In the genomic region with DNA sequence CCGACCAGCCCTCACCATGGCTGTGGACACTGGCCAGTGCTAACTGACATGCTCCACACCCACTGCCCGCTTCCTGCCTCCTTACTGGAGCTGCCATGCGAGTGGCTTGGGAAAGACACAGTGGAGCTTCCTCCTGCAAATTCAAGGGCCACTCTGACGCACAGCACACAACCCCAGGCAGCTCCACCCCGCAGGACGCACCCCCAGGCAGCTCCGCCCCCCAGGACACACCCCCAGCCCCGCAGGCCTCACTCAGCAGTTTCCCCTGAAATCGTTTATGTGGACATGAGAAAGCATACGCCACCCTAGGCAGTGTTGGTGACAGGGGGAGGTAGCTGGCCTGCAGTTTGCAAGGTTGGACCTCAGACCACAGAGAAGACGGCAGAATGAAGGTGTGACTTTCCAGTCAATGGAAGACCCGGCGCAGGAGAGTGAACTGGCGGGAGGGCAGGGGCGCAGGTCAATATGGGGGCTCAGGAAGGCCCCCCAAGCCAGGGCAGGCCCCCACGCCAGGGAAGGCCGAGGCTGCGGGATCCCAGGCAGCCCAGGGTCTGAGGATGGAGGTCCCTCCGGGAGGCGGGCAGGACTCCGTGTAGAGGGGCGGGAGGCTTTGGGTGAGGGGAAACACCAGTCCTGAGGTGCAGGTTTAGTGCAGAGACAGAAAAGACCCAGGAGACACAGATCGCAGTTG, we compare ENCODE assay signal across 9 cellular contexts. TPM values are rescaled to one million over a fixed set of nuclear protein-coding genes. Genes with fewer than 3 reads are reported as not detected.
DNase-seq lines count a peak whose midpoint lies in the region; ATAC-seq, FAIRE-seq and TF ChIP-seq lines count a peak whose summit lies in the region.
"Had no signal": no experiment of that assay in that cellular context is flagged by ENCODE, and none has a peak within 500 bp of the region (broad histone marks: within the 10 kb centered on the region; RNA-seq: fewer than 3 reads in every experiment).

No MANE protein-coding gene starts in this region.

- TF ChIP-seq CTCF in GM13976 (IDR thresholded peaks at IDR 0.05; ENCODE audit: borderline replicate concordance, control extremely low read depth, extremely low read depth, insufficient read depth, missing control alignments) (no peak), GM12878 (IDR thresholded peaks at IDR 0.05 in 2 of 3, conservative IDR thresholded peaks at IDR 0.05 in 1 of 3; ENCODE audit: control insufficient read depth in 2 of 3, extremely low read depth in 1 of 3, insufficient read depth in 1 of 3, low read depth in 3 of 3, low read length in 3 of 3) (no peak), neutrophil (IDR thresholded peaks at IDR 0.05) (peak; percentile 43), esophagus muscularis mucosa (IDR thresholded peaks at IDR 0.05) (no peak)

- RAD21 ChIA-PET in GM12878 (lab: Charles Lee; ENCODE audit: unreplicated experiment): interaction anchor here (1.0 to 3.2 kb wide), 5 partner anchors 11 to 34 kb away, joined by 5 to 36 read pairs (median 8); no protein-coding TSS in a partner anchor

- in situ Hi-C loops in GM13976 (cut with MboI; ENCODE audit: low sequenced_read_pairs, unreplicated experiment): no loop called here
- in situ Hi-C loops in GM12878 (cut with MboI): no loop called here

- peaks cover 65% of the 10 kb centered on the region for H3K79me2 ChIP-seq in GM12878 (ENCODE audit: control insufficient read depth, insufficient read depth, low read length)

- intact Hi-C loops in GM12878 (cut with micrococcal nuclease; ENCODE audit: unreplicated experiment): loop anchor here (2.0 kb wide), 1 partner anchor 21 kb away; the partner anchor contains the start of gene LPCAT1
- intact Hi-C loops in esophagus muscularis mucosa (cut with DNase I): no loop called here

- DNase-seq in GM13976 (ENCODE audit: low spot score) (peak; percentile 84), GM12878 (ENCODE audit: low read depth, low spot score) (no peak), cortex of kidney (lab: John Stamatoyannopoulos, UW) (no peak), esophagus muscularis mucosa (ENCODE audit: extremely low spot score) (no peak)
- peak; percentile 37 for DNase-seq in Jurkat, Clone E6-1 (ENCODE audit: low read depth, low spot score)
- DNase-seq: KG1 had no signal

- H4K20me1 ChIP-seq in GM12878 (ENCODE audit: control insufficient read depth, insufficient read depth): no peaks in the 10 kb centered on the region

- no peak overlapping the region for H2AFZ ChIP-seq in GM12878 (ENCODE audit: control insufficient read depth, low read depth, low read length)

- peak overlapping the region; percentile 35; the same call in 1 of the 2 replicates for H3K4me2 ChIP-seq in GM12878 (ENCODE audit: control insufficient read depth, insufficient read depth)

- H3K4me1 ChIP-seq in GM12878 (ENCODE audit: control insufficient read depth, insufficient read depth, low read length): peaks cover 93% of the 10 kb centered on the region
- peaks cover 90 to 98% of the 10 kb centered on the region in 2 experiments for H3K4me1 ChIP-seq in neutrophil (ENCODE audit: control insufficient read depth in 1 of 2, insufficient read depth in 1 of 2, low read depth in 1 of 2, low read length in 1 of 2)
- peaks cover 16 to 47% (median 43%) of the 10 kb centered on the region in 4 donors for H3K4me1 ChIP-seq in esophagus muscularis mucosa

- BruUV-seq in GM12878 (replicated peaks; lab: Mats Ljungman, UMichigan): no TSS peak

- CTCF ChIA-PET in GM12878 (lab: Yijun Ruan, JAX): interaction anchor here (1.5 to 3.5 kb wide), 5 partner anchors 12 to 158 kb away, joined by 4 to 37 read pairs (median 7); partner anchors contain the start of gene CLPTM1L

- H3K36me3 ChIP-seq in GM12878 (ENCODE audit: control insufficient read depth in 2 of 2, insufficient read depth in 2 of 2, low read length in 1 of 2) (peaks cover 6 to 30% of the 10 kb centered on the region in 2 experiments), neutrophil (peaks cover 26% of the 10 kb centered on the region), esophagus muscularis mucosa (peaks cover 0 to 7% (median under 1%) of the 10 kb centered on the region in 4 donors)

- SMC1A ChIA-PET in GM12878 (lab: Charles Lee; ENCODE audit: uncharacterized antibody, unreplicated experiment): interaction anchor here (1.0 to 4.0 kb wide), 7 partner anchors 10 to 34 kb away, joined by 3 to 60 read pairs (median 18); no protein-coding TSS in a partner anchor

- peak overlapping the region; percentile 93; the same call in 1 of the 2 replicates for H3K27ac ChIP-seq in GM12878 (ENCODE audit: control insufficient read depth, insufficient read depth)
- peak overlapping the region; percentile 99 for H3K27ac ChIP-seq in neutrophil
- H3K27ac ChIP-seq in esophagus muscularis mucosa (replicated peaks in 1 of 4): no peak overlapping the region

- H3K9ac ChIP-seq in GM12878 (ENCODE audit: control insufficient read depth, insufficient read depth, low read length): no peak overlapping the region

- no peak for FAIRE-seq in GM12878 (lab: Jason Lieb, UNC)
- FAIRE-seq: endometrium had no signal

- H3K4me3 ChIP-seq in Jurkat, Clone E6-1 (ENCODE audit: low read length): no peak overlapping the region
- H3K4me3 ChIP-seq in GM12878 (no peak overlapping the region), neutrophil (ENCODE audit: low read depth in 1 of 2, low read length in 1 of 2) (peak overlapping the region; percentile 28 to 54), esophagus muscularis mucosa (no peak overlapping the region)

- no peak for TF ChIP-seq POLR2A in GM12878 (IDR thresholded peaks at IDR 0.05; ENCODE audit: low read depth, low read length)
- TF ChIP-seq POLR2A in esophagus muscularis mucosa (IDR thresholded peaks at IDR 0.05; ENCODE audit: low read depth): no peak

- TF ChIP-seq EP300 in GM12878 (IDR thresholded peaks at IDR 0.05; ENCODE audit: borderline replicate concordance in 1 of 2, control insufficient read depth in 1 of 2, low read depth in 2 of 2, low read length in 2 of 2) (no peak), esophagus muscularis mucosa (IDR thresholded peaks at IDR 0.05) (no peak)

- H3K9me3 ChIP-seq in GM12878 (replicated peaks; ENCODE audit: control insufficient read depth, insufficient read depth, low read length) (no peaks in the 10 kb centered on the region), neutrophil (no peaks in the 10 kb centered on the region), esophagus muscularis mucosa (no peaks in the 10 kb centered on the region)

- no peak for TF ChIP-seq RAD21 in GM12878 (IDR thresholded peaks at IDR 0.05; ENCODE audit: insufficient read depth, low read depth, low read length)

- H3K27me3 ChIP-seq in GM12878 (replicated peaks in 1 of 2; ENCODE audit: control insufficient read depth in 2 of 2, insufficient read depth in 2 of 2, low read length in 1 of 2): no peaks in the 10 kb centered on the region
- H3K27me3 ChIP-seq in neutrophil: no peaks in the 10 kb centered on the region
- H3K27me3 ChIP-seq in esophagus muscularis mucosa: no peaks in the 10 kb centered on the region

- WGBS in GM12878 (ENCODE audit: insufficient coverage, insufficient replicate concordance, low lambda C conversion rate, missing lambda C conversion rate): 68% methylated on average over 21 of the region's 23 CpGs
- WGBS in esophagus muscularis mucosa: 85% methylated on average over 21 of the region's 23 CpGs

- POLR2A ChIA-PET in GM12878 (lab: Charles Lee): interaction anchor here (1.2 to 3.7 kb wide), 7 partner anchors 9 to 34 kb away, joined by 4 to 29 read pairs (median 9); partner anchors contain the start of gene LPCAT1

- ATAC-seq in GM12878: peak; percentile 16
- ATAC-seq in HG03045 (IDR thresholded peaks at IDR 0.05; ENCODE audit: unreplicated experiment): no peak

TF ChIP-seq in GM12878, 131 proteins besides CTCF, POLR2A, EP300 and RAD21 (continues in another document):
- TF ChIP-seq SREBF2 (IDR thresholded peaks at IDR 0.05; ENCODE audit: low read length) (no peak), GABPA (IDR thresholded peaks at IDR 0.05; ENCODE audit: low read depth) (no peak)

RNA-seq across cellular contexts. Expression of gene LPCAT1, which starts 21.6 kb away (rescaled TPM):
- 47.8 TPM for polyA plus RNA-seq in Jurkat, Clone E6-1 (2012; ENCODE audit: insufficient read depth, insufficient read length)
- total RNA-seq in GM12878 (2013; cell fraction: nucleolus; rRNA removed): 365 and 373 TPM in 2 replicates
- total RNA-seq in GM12878 (2014; rRNA removed): 67.6 and 74.7 TPM in 2 replicates
- 58.9 and 59.4 TPM in 2 replicates for total RNA-seq in GM12878 (2014; rRNA removed; fragmentation: Illumina TruSeq; extraction: Trizol)
- total RNA-seq in GM12878 (2021): 109 TPM in 2 replicates
- polyA plus RNA-seq in GM12878 (2011; ENCODE audit: low read depth): 26.1 TPM
- 63.6 and 70.6 TPM in 2 replicates for polyA plus RNA-seq in GM12878 (2011; rRNA removed)
- 70.3 and 92.5 TPM in 2 replicates for polyA plus RNA-seq in GM12878 (2011; cell fraction: cytosol; rRNA removed)
- 197 and 246 TPM in 2 replicates for polyA plus RNA-seq in GM12878 (2011; cell fraction: nucleus; rRNA removed)
- polyA plus RNA-seq in GM12878 (2012): 41.3 and 58.7 TPM in 2 replicates
- 84.5 and 93.5 TPM in 2 replicates for polyA plus RNA-seq in GM12878 (2014; fragmentation: Illumina TruSeq; extraction: Trizol)
- 1 to 10 TPM; 2.3 to 7.0 TPM for polyA plus RNA-seq in GM12878 (2014; fragmentation: Nextera tagmentation; extraction: Ambion mirVana)
- polyA plus RNA-seq in GM12878 (2014; rRNA removed): 94.1 and 94.8 TPM in 2 replicates
- polyA plus RNA-seq in GM12878 (2016; fragmentation: Nextera tagmentation; extraction: Ambion mirVana): 10 to 100 TPM; 60.2 to 82.4 TPM
- 43.1 and 54.4 TPM in 2 replicates for polyA minus RNA-seq in GM12878 (2011; rRNA and poly(A)+ RNA removed)
- 25.0 and 34.6 TPM in 2 replicates for polyA minus RNA-seq in GM12878 (2011; cell fraction: cytosol; rRNA and poly(A)+ RNA removed)
- polyA minus RNA-seq in GM12878 (2011; cell fraction: nucleus; rRNA and poly(A)+ RNA removed): 71.8 and 93.6 TPM in 2 replicates
- total RNA-seq in esophagus muscularis mucosa: 10 to 100 TPM; 22.5 to 51.7 (median 35.0) TPM

RNA-seq across cellular contexts. Expression of gene SLC6A3, which starts 57.0 kb away (rescaled TPM):
- polyA plus RNA-seq in Jurkat, Clone E6-1 (2012; ENCODE audit: insufficient read depth, insufficient read length): not detected
- total RNA-seq in GM12878 (2013; cell fraction: nucleolus; rRNA removed): not detected in 2 replicates
- total RNA-seq in GM12878 (2014; rRNA removed) (not detected in 2 replicates), GM12878 (2014; rRNA removed; fragmentation: Illumina TruSeq; extraction: Trizol) (not detected in 2 replicates), GM12878 (2021) (not detected in 2 replicates), esophagus muscularis mucosa (under 1 TPM in 1 of 4 donors, not detected in 3; 0.06 TPM)
- not detected for polyA plus RNA-seq in GM12878 (2011; ENCODE audit: low read depth)
- polyA plus RNA-seq in GM12878 (2011; rRNA removed) (0.01 TPM in 1 of 2 replicates, not detected in the other), GM12878 (2014; fragmentation: Illumina TruSeq; extraction: Trizol) (not detected in 2 replicates), GM12878 (2014; fragmentation: Nextera tagmentation; extraction: Ambion mirVana) (not detected), GM12878 (2014; rRNA removed) (not detected in 2 replicates), GM12878 (2016; fragmentation: Nextera tagmentation; extraction: Ambion mirVana) (not detected)
- polyA plus RNA-seq in GM12878 (2011; cell fraction: cytosol; rRNA removed): 0.05 TPM in 1 of 2 replicates, not detected in the other
- not detected in 2 replicates for polyA plus RNA-seq in GM12878 (2011; cell fraction: nucleus; rRNA removed)
- 0.07 and 0.18 TPM in 2 replicates for polyA plus RNA-seq in GM12878 (2012)
- polyA minus RNA-seq in GM12878 (2011; rRNA and poly(A)+ RNA removed): not detected in 2 replicates
- polyA minus RNA-seq in GM12878 (2011; cell fraction: cytosol; rRNA and poly(A)+ RNA removed): not detected in 2 replicates
- not detected in 2 replicates for polyA minus RNA-seq in GM12878 (2011; cell fraction: nucleus; rRNA and poly(A)+ RNA removed)

Comparison
In these comparisons a context has a peak if more than half of its experiments do, and no peak if none do; other contexts are left out.
1. DNase-seq: peak in GM13976 (single experiment) and Jurkat, Clone E6-1 (single experiment); none in GM12878 (single experiment), cortex of kidney (single experiment) and esophagus muscularis mucosa (single experiment).
2. H3K4me3 ChIP-seq: peak in neutrophil (2 of 2); none in Jurkat, Clone E6-1 (single experiment), GM12878 (single experiment) and esophagus muscularis mucosa (0 of 4).
3. H3K27ac ChIP-seq: peak in GM12878 (single experiment) and neutrophil (single experiment); none in esophagus muscularis mucosa (0 of 4).